ENCODE assay signal across 36 cellular contexts in the genomic region with DNA sequence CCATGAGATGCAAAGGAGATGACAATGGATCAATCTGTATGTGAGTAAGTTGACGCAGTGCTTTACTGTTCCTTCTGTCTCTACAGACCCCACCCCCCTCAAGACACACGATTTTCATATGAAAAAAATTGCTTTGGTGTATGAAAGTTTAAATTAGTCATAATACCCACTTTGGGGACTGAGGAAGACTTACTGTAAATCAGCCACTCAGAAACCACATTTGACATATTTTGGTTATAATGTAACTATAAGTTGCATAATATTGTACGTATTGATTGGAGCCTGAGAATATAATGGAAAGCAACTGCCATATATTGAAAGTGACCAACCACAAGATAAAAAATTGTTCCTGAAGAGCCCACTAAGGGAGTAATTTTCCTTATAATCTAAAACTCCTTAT.
"Had no signal": no experiment of that assay in that cellular context is flagged by ENCODE, and none has a peak within 500 bp of the region (broad histone marks: within the 10 kb centered on the region; RNA-seq: fewer than 3 reads in every experiment).

No MANE protein-coding gene starts in this region.

- H3K27me3 ChIP-seq: adrenal gland, breast epithelium, esophagus muscularis mucosa, heart left ventricle had no signal

- H3K4me1 Mint-ChIP-seq: activated CD4-positive, alpha-beta T cell treated with anti-CD3 and anti-CD28 coated beads for 36 hours; activated CD4-positive, alpha-beta T cell treated with anti-CD3 and anti-CD28 coated beads, Interleukin-2, amount 10 ng/mL, durations not matched to agents 24 days and 14 days; activated CD8-positive, alpha-beta memory T cell treated with anti-CD3 and anti-CD28 coated beads, Interleukin-2, amount 10 ng/mL, durations not matched to agents 7 days and 5 days; activated naive CD4-positive, alpha-beta T cell treated with anti-CD3 and anti-CD28 coated beads, Interleukin-2, amount 50 U/mL, for 24 hours; activated naive CD8-positive, alpha-beta T cell treated with anti-CD3 and anti-CD28 coated beads for 36 hours; activated naive CD8-positive, alpha-beta T cell treated with anti-CD3 and anti-CD28 coated beads, Interleukin-2, amount 50 U/mL, for 24 hours had no signal

- FAIRE-seq: frontal cortex had no signal

- H3K4me3 ChIP-seq: adrenal gland, breast epithelium, cardiac muscle cell, coronary artery, esophagus muscularis mucosa, heart left ventricle had no signal

- H3K9me3 ChIP-seq: adrenal gland, breast epithelium, esophagus muscularis mucosa, heart left ventricle had no signal

- H3K9me3 Mint-ChIP-seq: activated CD4-positive, alpha-beta T cell treated with anti-CD3 and anti-CD28 coated beads, Interleukin-2, amount 10 ng/mL, durations not matched to agents 24 days and 14 days; activated naive CD8-positive, alpha-beta T cell treated with anti-CD3 and anti-CD28 coated beads for 36 hours; activated naive CD8-positive, alpha-beta T cell treated with anti-CD3 and anti-CD28 coated beads, Interleukin-2, amount 50 U/mL, for 24 hours; activated T-helper 1 cell treated with anti-CD3 and anti-CD28 coated beads, Interleukin-12 subunit alpha, Interleukin-12 subunit beta, Interleukin-2, Interleukin-4 antibody, amounts not matched to agents 30 ng/mL and 10 ng/mL and 1 ng/mL, durations not matched to agents 14 hours and 24 hours and 36 hours; activated T-helper 2 cell treated with anti-CD3 and anti-CD28 coated beads, Interferon-gamma antibody, Interleukin-2, Interleukin-4, amounts not matched to agents 10 μg/mL and 5 μg/mL and 100 μg/mL, durations not matched to agents 14 hours and 24 hours and 36 hours; brain had no signal

- H3K4me1 ChIP-seq: adrenal gland, breast epithelium, heart left ventricle had no signal

- DNase-seq: activated CD4-positive, alpha-beta memory T cell treated with anti-CD3 and anti-CD28 coated beads for 36 hours; activated CD4-positive, alpha-beta T cell treated with anti-CD3 and anti-CD28 coated beads for 36 hours; activated CD4-positive, alpha-beta T cell treated with anti-CD3 and anti-CD28 coated beads, Interleukin-2, amount 10 ng/mL, durations not matched to agents 24 days and 14 days; activated CD4-positive, CD25-positive, alpha-beta regulatory T cell; activated CD4-positive, CD25-positive, alpha-beta regulatory T cell treated with anti-CD3 and anti-CD28 coated beads, Interleukin-2, amount 50 U/mL, for 72 hours; activated CD8-positive, alpha-beta memory T cell treated with anti-CD3 and anti-CD28 coated beads, Interleukin-2, amount 10 ng/mL, durations not matched to agents 7 days and 5 days; activated CD8-positive, alpha-beta memory T cell treated with anti-CD3 and anti-CD28 coated beads, Interleukin-2, amount 50 U/mL, for 4 hours; activated CD8-positive, alpha-beta T cell treated with anti-CD3 and anti-CD28 coated beads, Interleukin-2, amount 10 ng/mL, durations not matched to agents 7 days and 5 days; activated effector memory CD4-positive, alpha-beta T cell treated with anti-CD3 and anti-CD28 coated beads, Interleukin-2, amount 50 U/mL, for 16 hours; activated naive CD4-positive, alpha-beta T cell treated with anti-CD3 and anti-CD28 coated beads for 36 hours; activated naive CD8-positive, alpha-beta T cell treated with anti-CD3 and anti-CD28 coated beads for 36 hours; activated naive CD8-positive, alpha-beta T cell treated with anti-CD3 and anti-CD28 coated beads, Interleukin-2, amount 50 U/mL, for 24 hours; activated T-cell treated with anti-CD3 and anti-CD28 coated beads, Interleukin-2, amount 50 U/mL, for 1 hour; activated T-cell treated with anti-CD3 and anti-CD28 coated beads, Interleukin-2, amount 50 U/mL, for 48 hours; adrenal gland; amygdala; aorta; central memory CD4-positive, alpha-beta T cell; cerebellar nuclear complex; dermis blood vessel endothelial cell; effector CD4-positive, alpha-beta T cell; effector memory CD8-positive, alpha-beta T cell; erythroblast; foreskin fibroblast; glutamatergic neuron; heart left ventricle; T-helper 2 cell had no signal

- H3K36me3 Mint-ChIP-seq: activated CD4-positive, alpha-beta memory T cell treated with anti-CD3 and anti-CD28 coated beads for 36 hours; activated CD8-positive, alpha-beta memory T cell treated with anti-CD3 and anti-CD28 coated beads, Interleukin-2, amount 10 ng/mL, durations not matched to agents 7 days and 5 days; activated naive CD4-positive, alpha-beta T cell treated with anti-CD3 and anti-CD28 coated beads, Interleukin-2, amount 50 U/mL, for 24 hours; activated naive CD8-positive, alpha-beta T cell treated with anti-CD3 and anti-CD28 coated beads for 36 hours; brain had no signal

- H3K36me3 ChIP-seq: adrenal gland, breast epithelium, cardiac muscle cell, esophagus muscularis mucosa, heart left ventricle had no signal

- H3K27ac ChIP-seq: adrenal gland, breast epithelium, cardiac muscle cell, coronary artery, esophagus muscularis mucosa, heart left ventricle had no signal

- H3K4me3 Mint-ChIP-seq: activated CD4-positive, alpha-beta memory T cell treated with anti-CD3 and anti-CD28 coated beads for 36 hours; activated CD4-positive, alpha-beta T cell treated with anti-CD3 and anti-CD28 coated beads for 36 hours; activated CD4-positive, alpha-beta T cell treated with anti-CD3 and anti-CD28 coated beads, Interleukin-2, amount 10 ng/mL, durations not matched to agents 24 days and 14 days; activated CD8-positive, alpha-beta memory T cell treated with anti-CD3 and anti-CD28 coated beads, Interleukin-2, amount 10 ng/mL, durations not matched to agents 7 days and 5 days; activated CD8-positive, alpha-beta T cell treated with anti-CD3 and anti-CD28 coated beads, Interleukin-2, amount 10 ng/mL, durations not matched to agents 7 days and 5 days; activated naive CD4-positive, alpha-beta T cell treated with anti-CD3 and anti-CD28 coated beads for 36 hours; activated naive CD4-positive, alpha-beta T cell treated with anti-CD3 and anti-CD28 coated beads, Interleukin-2, amount 50 U/mL, for 24 hours; activated naive CD8-positive, alpha-beta T cell treated with anti-CD3 and anti-CD28 coated beads for 36 hours; activated naive CD8-positive, alpha-beta T cell treated with anti-CD3 and anti-CD28 coated beads, Interleukin-2, amount 50 U/mL, for 24 hours; activated T-helper 1 cell treated with anti-CD3 and anti-CD28 coated beads, Interleukin-12 subunit alpha, Interleukin-12 subunit beta, Interleukin-2, Interleukin-4 antibody, amounts not matched to agents 30 ng/mL and 10 ng/mL and 1 ng/mL, durations not matched to agents 14 hours and 24 hours and 36 hours; brain; effector memory CD8-positive, alpha-beta T cell had no signal

- ATAC-seq: activated CD4-positive, alpha-beta T cell treated with anti-CD3 and anti-CD28 coated beads for 36 hours; activated CD8-positive, alpha-beta memory T cell treated with anti-CD3 and anti-CD28 coated beads, Interleukin-2, amount 10 ng/mL, durations not matched to agents 7 days and 5 days; activated CD8-positive, alpha-beta T cell treated with anti-CD3 and anti-CD28 coated beads, Interleukin-2, amount 10 ng/mL, durations not matched to agents 7 days and 5 days; activated naive CD8-positive, alpha-beta T cell treated with anti-CD3 and anti-CD28 coated beads, Interleukin-2, amount 50 U/mL, for 24 hours; effector memory CD8-positive, alpha-beta T cell; heart left ventricle had no signal

- H3K27ac Mint-ChIP-seq: activated CD4-positive, alpha-beta memory T cell treated with anti-CD3 and anti-CD28 coated beads for 36 hours; activated CD4-positive, alpha-beta T cell treated with anti-CD3 and anti-CD28 coated beads for 36 hours; activated CD4-positive, alpha-beta T cell treated with anti-CD3 and anti-CD28 coated beads, Interleukin-2, amount 10 ng/mL, durations not matched to agents 24 days and 14 days; activated CD8-positive, alpha-beta memory T cell treated with anti-CD3 and anti-CD28 coated beads, Interleukin-2, amount 10 ng/mL, durations not matched to agents 7 days and 5 days; activated CD8-positive, alpha-beta T cell treated with anti-CD3 and anti-CD28 coated beads, Interleukin-2, amount 10 ng/mL, durations not matched to agents 7 days and 5 days; activated naive CD4-positive, alpha-beta T cell treated with anti-CD3 and anti-CD28 coated beads for 36 hours; activated naive CD4-positive, alpha-beta T cell treated with anti-CD3 and anti-CD28 coated beads, Interleukin-2, amount 50 U/mL, for 24 hours; activated naive CD8-positive, alpha-beta T cell treated with anti-CD3 and anti-CD28 coated beads for 36 hours; activated naive CD8-positive, alpha-beta T cell treated with anti-CD3 and anti-CD28 coated beads, Interleukin-2, amount 50 U/mL, for 24 hours; activated T-helper 1 cell treated with anti-CD3 and anti-CD28 coated beads, Interleukin-12 subunit alpha, Interleukin-12 subunit beta, Interleukin-2, Interleukin-4 antibody, amounts not matched to agents 30 ng/mL and 10 ng/mL and 1 ng/mL, durations not matched to agents 14 hours and 24 hours and 36 hours; activated T-helper 2 cell treated with anti-CD3 and anti-CD28 coated beads, Interferon-gamma antibody, Interleukin-2, Interleukin-4, amounts not matched to agents 10 μg/mL and 5 μg/mL and 100 μg/mL, durations not matched to agents 14 hours and 24 hours and 36 hours; brain; effector memory CD8-positive, alpha-beta T cell had no signal

- H3K27me3 Mint-ChIP-seq: activated CD4-positive, alpha-beta memory T cell treated with anti-CD3 and anti-CD28 coated beads for 36 hours; activated CD4-positive, alpha-beta T cell treated with anti-CD3 and anti-CD28 coated beads for 36 hours; activated CD4-positive, alpha-beta T cell treated with anti-CD3 and anti-CD28 coated beads, Interleukin-2, amount 10 ng/mL, durations not matched to agents 24 days and 14 days; activated CD8-positive, alpha-beta memory T cell treated with anti-CD3 and anti-CD28 coated beads, Interleukin-2, amount 10 ng/mL, durations not matched to agents 7 days and 5 days; activated naive CD4-positive, alpha-beta T cell treated with anti-CD3 and anti-CD28 coated beads, Interleukin-2, amount 50 U/mL, for 24 hours; activated naive CD8-positive, alpha-beta T cell treated with anti-CD3 and anti-CD28 coated beads for 36 hours; activated naive CD8-positive, alpha-beta T cell treated with anti-CD3 and anti-CD28 coated beads, Interleukin-2, amount 50 U/mL, for 24 hours; effector memory CD8-positive, alpha-beta T cell had no signal
